Comparison of ENCODE assay signal across 2 cellular contexts in genomic region chr16:70590722-70591438, GRCh38.
TF ChIP-seq lines count a peak whose summit lies in the region.

No MANE protein-coding gene starts in this region.

TF ChIP-seq in A549, 52 proteins besides CTCF, POLR2A, EP300 and RAD21:
- TF ChIP-seq EHF (CRISPR knock-in tag; IDR thresholded peaks at IDR 0.05) (no peak), NPAS2 (CRISPR knock-in tag; IDR thresholded peaks at IDR 0.05; ENCODE audit: borderline replicate concordance) (no peak), POLR2AphosphoS2 (conservative IDR thresholded peaks at IDR 0.05; ENCODE audit: low read length) (no peak), SMC3 (IDR thresholded peaks at IDR 0.05) (no peak), PBX3 (IDR thresholded peaks at IDR 0.05) (no peak), PHF8 (IDR thresholded peaks at IDR 0.05; ENCODE audit: borderline replicate concordance, low read depth) (no peak), HES2 (IDR thresholded peaks at IDR 0.05) (no peak), HEYL (CRISPR knock-in tag; IDR thresholded peaks at IDR 0.05) (no peak), E2F6 (IDR thresholded peaks at IDR 0.05; ENCODE audit: borderline replicate concordance, low read depth) (no peak), KDM1A (IDR thresholded peaks at IDR 0.05; ENCODE audit: low read depth) (no peak), NFE2L2 (conservative IDR thresholded peaks at IDR 0.05; ENCODE audit: low read length) (no peak), SREBF2 (IDR thresholded peaks at IDR 0.05) (no peak), ZFP36 (IDR thresholded peaks at IDR 0.05; ENCODE audit: borderline replicate concordance, partially characterized antibody) (no peak), CHD4 (IDR thresholded peaks at IDR 0.05; ENCODE audit: borderline replicate concordance) (no peak), RARB (CRISPR knock-in tag; IDR thresholded peaks at IDR 0.05) (no peak), TP53 (CRISPR knock-in tag; IDR thresholded peaks at IDR 0.05) (no peak)
TF ChIP-seq in A549: peak in this region for 0.

TF ChIP-seq in HepG2, 621 proteins besides CTCF, POLR2A, EP300 and RAD21:
- TF ChIP-seq REL (CRISPR knock-in tag; conservative IDR thresholded peaks at IDR 0.05) (peak; percentile 47; the same call in 1 of the 2 replicates), ZNF235 (CRISPR knock-in tag; IDR thresholded peaks at IDR 0.05; ENCODE audit: borderline replicate concordance) (0 out of 2 replicates have a peak, but pooled peaks have one; percentile 11), NONO (IDR thresholded peaks at IDR 0.05) (no peak), NONO (CRISPR knock-in tag; conservative IDR thresholded peaks at IDR 0.05) (0 out of 2 replicates have a peak, but pooled peaks have one; percentile 12), GPBP1L1 (CRISPR knock-in tag; IDR thresholded peaks at IDR 0.05) (no peak), PHF8 (CRISPR knock-in tag; IDR thresholded peaks at IDR 0.05) (0 out of 2 replicates have a peak, but pooled peaks have one; percentile 4), FOXC1 (CRISPR knock-in tag; IDR thresholded peaks at IDR 0.05; ENCODE audit: borderline replicate concordance) (0 out of 2 replicates have a peak, but pooled peaks have one; percentile 41), MYC (CRISPR knock-in tag; IDR thresholded peaks at IDR 0.05; ENCODE audit: borderline replicate concordance) (no peak), ZNF784 (CRISPR knock-in tag; IDR thresholded peaks at IDR 0.05; ENCODE audit: borderline replicate concordance) (no peak), NR0B2 (CRISPR knock-in tag; IDR thresholded peaks at IDR 0.05) (0 out of 2 replicates have a peak, but pooled peaks have one; percentile 28), KLF16 (CRISPR knock-in tag; IDR thresholded peaks at IDR 0.05) (0 out of 4 replicates have a peak, but pooled peaks of 1 of the 2 experiments have one; percentile 2), NFKB2 (CRISPR knock-in tag; IDR thresholded peaks at IDR 0.05; ENCODE audit: borderline replicate concordance) (peak; percentile 13; the same call in 1 of the 2 replicates), RAD51 (IDR thresholded peaks at IDR 0.05; ENCODE audit: borderline replicate concordance) (no peak)
